ENCODE assay signal across 1 cellular context in genomic region chr12:49126852-49127763, GRCh38.
TF ChIP-seq lines count a peak whose summit lies in the region.

No MANE protein-coding gene starts in this region.

TF ChIP-seq in HepG2, 621 proteins besides CTCF, POLR2A, EP300 and RAD21 (continued from another document):
- TF ChIP-seq, protein P1, sequence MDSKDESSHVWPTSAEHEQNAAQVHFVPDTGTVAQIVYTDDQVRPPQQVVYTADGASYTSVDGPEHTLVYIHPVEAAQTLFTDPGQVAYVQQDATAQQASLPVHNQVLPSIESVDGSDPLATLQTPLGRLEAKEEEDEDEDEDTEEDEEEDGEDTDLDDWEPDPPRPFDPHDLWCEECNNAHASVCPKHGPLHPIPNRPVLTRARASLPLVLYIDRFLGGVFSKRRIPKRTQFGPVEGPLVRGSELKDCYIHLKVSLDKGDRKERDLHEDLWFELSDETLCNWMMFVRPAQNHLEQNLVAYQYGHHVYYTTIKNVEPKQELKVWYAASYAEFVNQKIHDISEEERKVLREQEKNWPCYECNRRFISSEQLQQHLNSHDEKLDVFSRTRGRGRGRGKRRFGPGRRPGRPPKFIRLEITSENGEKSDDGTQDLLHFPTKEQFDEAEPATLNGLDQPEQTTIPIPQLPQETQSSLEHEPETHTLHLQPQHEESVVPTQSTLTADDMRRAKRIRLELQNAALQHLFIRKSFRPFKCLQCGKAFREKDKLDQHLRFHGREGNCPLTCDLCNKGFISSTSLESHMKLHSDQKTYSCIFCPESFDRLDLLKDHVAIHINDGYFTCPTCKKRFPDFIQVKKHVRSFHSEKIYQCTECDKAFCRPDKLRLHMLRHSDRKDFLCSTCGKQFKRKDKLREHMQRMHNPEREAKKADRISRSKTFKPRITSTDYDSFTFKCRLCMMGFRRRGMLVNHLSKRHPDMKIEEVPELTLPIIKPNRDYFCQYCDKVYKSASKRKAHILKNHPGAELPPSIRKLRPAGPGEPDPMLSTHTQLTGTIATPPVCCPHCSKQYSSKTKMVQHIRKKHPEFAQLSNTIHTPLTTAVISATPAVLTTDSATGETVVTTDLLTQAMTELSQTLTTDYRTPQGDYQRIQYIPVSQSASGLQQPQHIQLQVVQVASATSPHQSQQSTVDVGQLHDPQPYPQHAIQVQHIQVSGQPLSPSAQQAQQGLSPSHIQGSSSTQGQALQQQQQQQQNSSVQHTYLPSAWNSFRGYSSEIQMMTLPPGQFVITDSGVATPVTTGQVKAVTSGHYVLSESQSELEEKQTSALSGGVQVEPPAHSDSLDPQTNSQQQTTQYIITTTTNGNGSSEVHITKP (CRISPR knock-in tag; IDR thresholded peaks at IDR 0.05; ENCODE audit: low read depth): no peak
- TF ChIP-seq ZNF550 (CRISPR knock-in tag; IDR thresholded peaks at IDR 0.05; ENCODE audit: borderline replicate concordance): no peak
- TF ChIP-seq ZNF841 (CRISPR knock-in tag; IDR thresholded peaks at IDR 0.05; ENCODE audit: borderline replicate concordance): no peak
- no peak for TF ChIP-seq ZNF674 (CRISPR knock-in tag; IDR thresholded peaks at IDR 0.05; ENCODE audit: low read depth)
- no peak for TF ChIP-seq MXD4 (CRISPR knock-in tag; IDR thresholded peaks at IDR 0.05)
- no peak for TF ChIP-seq ATF7-NPFF (CRISPR knock-in tag; IDR thresholded peaks at IDR 0.05; ENCODE audit: low read depth)
- no peak for TF ChIP-seq ZBTB8A (CRISPR knock-in tag; IDR thresholded peaks at IDR 0.05; ENCODE audit: borderline replicate concordance, low read depth)
- TF ChIP-seq SIX1 (CRISPR knock-in tag; IDR thresholded peaks at IDR 0.05; ENCODE audit: borderline replicate concordance): no peak
- no peak for TF ChIP-seq ZNF766 (CRISPR knock-in tag; IDR thresholded peaks at IDR 0.05; ENCODE audit: borderline replicate concordance)
- TF ChIP-seq KLF11 (CRISPR knock-in tag; IDR thresholded peaks at IDR 0.05): no peak
- TF ChIP-seq ZNF83 (CRISPR knock-in tag; IDR thresholded peaks at IDR 0.05; ENCODE audit: borderline replicate concordance): no peak
- no peak for TF ChIP-seq MXD3 (CRISPR knock-in tag; IDR thresholded peaks at IDR 0.05)
- no peak for TF ChIP-seq ZNF329 (CRISPR knock-in tag; IDR thresholded peaks at IDR 0.05; ENCODE audit: low read depth)
- TF ChIP-seq, protein P2, sequence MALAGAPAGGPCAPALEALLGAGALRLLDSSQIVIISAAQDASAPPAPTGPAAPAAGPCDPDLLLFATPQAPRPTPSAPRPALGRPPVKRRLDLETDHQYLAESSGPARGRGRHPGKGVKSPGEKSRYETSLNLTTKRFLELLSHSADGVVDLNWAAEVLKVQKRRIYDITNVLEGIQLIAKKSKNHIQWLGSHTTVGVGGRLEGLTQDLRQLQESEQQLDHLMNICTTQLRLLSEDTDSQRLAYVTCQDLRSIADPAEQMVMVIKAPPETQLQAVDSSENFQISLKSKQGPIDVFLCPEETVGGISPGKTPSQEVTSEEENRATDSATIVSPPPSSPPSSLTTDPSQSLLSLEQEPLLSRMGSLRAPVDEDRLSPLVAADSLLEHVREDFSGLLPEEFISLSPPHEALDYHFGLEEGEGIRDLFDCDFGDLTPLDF (CRISPR knock-in tag; IDR thresholded peaks at IDR 0.05): no peak
- TF ChIP-seq SMAD9 (CRISPR knock-in tag; IDR thresholded peaks at IDR 0.05): no peak
- no peak for TF ChIP-seq ZNF382 (CRISPR knock-in tag; IDR thresholded peaks at IDR 0.05; ENCODE audit: borderline replicate concordance)
- no peak for TF ChIP-seq SOX13 (IDR thresholded peaks at IDR 0.05)
- TF ChIP-seq SOX13 (CRISPR knock-in tag; conservative IDR thresholded peaks at IDR 0.05 in 1 of 2, IDR thresholded peaks at IDR 0.05 in 1 of 2): no peak
- TF ChIP-seq ZNF512B (CRISPR knock-in tag; IDR thresholded peaks at IDR 0.05; ENCODE audit: borderline replicate concordance): no peak
- TF ChIP-seq, protein P3, sequence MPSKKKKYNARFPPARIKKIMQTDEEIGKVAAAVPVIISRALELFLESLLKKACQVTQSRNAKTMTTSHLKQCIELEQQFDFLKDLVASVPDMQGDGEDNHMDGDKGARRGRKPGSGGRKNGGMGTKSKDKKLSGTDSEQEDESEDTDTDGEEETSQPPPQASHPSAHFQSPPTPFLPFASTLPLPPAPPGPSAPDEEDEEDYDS (CRISPR knock-in tag; IDR thresholded peaks at IDR 0.05): no peak
- no peak for TF ChIP-seq MAFG (CRISPR knock-in tag; IDR thresholded peaks at IDR 0.05)
- no peak for TF ChIP-seq EZH2 (conservative IDR thresholded peaks at IDR 0.05; ENCODE audit: low read depth, low read length)
- TF ChIP-seq ATAD3A (CRISPR knock-in tag; IDR thresholded peaks at IDR 0.05): no peak
- peak; percentile 94 for TF ChIP-seq RBM22 (optimal IDR thresholded peaks at IDR 0.05; ENCODE audit: low read length)
- TF ChIP-seq TBP (CRISPR knock-in tag; IDR thresholded peaks at IDR 0.05): no peak
- no peak for TF ChIP-seq GATAD2A (CRISPR knock-in tag; IDR thresholded peaks at IDR 0.05)
- TF ChIP-seq ATRX (CRISPR knock-in tag; IDR thresholded peaks at IDR 0.05; ENCODE audit: borderline replicate concordance): no peak
